Comparison of ENCODE assay signal across 1 cellular context in the genomic region with DNA sequence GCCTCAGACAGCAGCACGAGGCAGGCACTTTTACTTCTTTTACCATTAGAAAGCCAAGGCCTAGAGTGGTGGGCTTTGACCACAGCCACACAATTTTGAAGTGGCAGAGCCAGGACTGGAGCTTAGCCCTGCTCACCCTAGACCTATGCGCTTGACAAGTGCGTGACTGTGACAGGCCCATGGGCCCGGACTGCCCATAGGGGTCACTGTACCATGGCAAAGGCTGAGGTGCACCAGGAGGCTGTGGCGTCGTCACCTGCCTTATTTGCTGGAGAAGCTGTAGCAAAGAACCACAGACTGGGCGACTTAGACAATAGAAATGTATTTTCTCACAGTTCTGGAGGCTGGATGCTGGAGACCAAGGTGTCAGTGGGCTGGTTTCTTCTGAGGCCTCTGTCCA.
TF ChIP-seq lines count a peak whose summit lies in the region.

No MANE protein-coding gene starts in this region.

TF ChIP-seq in H1, 55 proteins besides CTCF, POLR2A, EP300 and RAD21:
- TF ChIP-seq HDAC6 (IDR thresholded peaks at IDR 0.05; ENCODE audit: low read depth, low read length) (no peak), JUND (IDR thresholded peaks at IDR 0.05; ENCODE audit: low read length) (no peak), E2F6 (IDR thresholded peaks at IDR 0.05) (no peak), CEBPB (IDR thresholded peaks at IDR 0.05; ENCODE audit: low read depth, low read length) (no peak)
